In genomic region chrX:49838374-49838773, GRCh38 we compare ENCODE assay signal across 9 cellular contexts. TPM values are rescaled to one million over a fixed set of nuclear protein-coding genes. Genes with fewer than 3 reads are reported as not detected.
DNase-seq lines count a peak whose midpoint lies in the region; ATAC-seq and TF ChIP-seq lines count a peak whose summit lies in the region.
"Had no signal": no experiment of that assay in that cellular context is flagged by ENCODE, and none has a peak within 500 bp of the region (broad histone marks: within the 10 kb centered on the region; RNA-seq: fewer than 3 reads in every experiment).

No MANE protein-coding gene starts in this region.

- H3K4me3 ChIP-seq in SK-N-SH (ENCODE audit: low read depth in 2 of 2, low read length in 1 of 2) (no peak overlapping the region), tibial nerve (no peak overlapping the region)

- peak; percentile 59 for DNase-seq in ELF-1 (ENCODE audit: low read depth, low spot score)
- DNase-seq in SK-N-SH: peak; percentile 52
- peak; percentile 23 for DNase-seq in glutamatergic neuron
- DNase-seq in tibial nerve (ENCODE audit: low spot score in 2 of 2): peak in 1 of 2 donors; percentile 25
- no peak for DNase-seq in ecto neural progenitor cell (ENCODE audit: low spot score)

- no peaks in the 10 kb centered on the region; a peak in 1 of 4 replicates for H3K4me1 ChIP-seq in SK-N-SH (ENCODE audit: control insufficient read depth in 1 of 2, insufficient read depth in 2 of 2, low read depth in 1 of 2, low read length in 1 of 2)
- no peaks in the 10 kb centered on the region for H3K4me1 ChIP-seq in tibial nerve

- TF ChIP-seq RAD21 in SK-N-SH (IDR thresholded peaks at IDR 0.05; ENCODE audit: low read length): peak; percentile 69

- POLR2A ChIA-PET in SK-N-SH (lab: Yijun Ruan, JAX): no interaction called here

- H3K9me3 Mint-ChIP-seq in glutamatergic neuron (ENCODE audit: unreplicated experiment): no peaks in the 10 kb centered on the region
- H3K9me3 Mint-ChIP-seq: central memory CD8-positive, alpha-beta T cell had no signal

- peak; percentile 68 for TF ChIP-seq CTCF in 22Rv1 (IDR thresholded peaks at IDR 0.05)
- peak; percentile 76 for TF ChIP-seq CTCF in SK-N-SH (IDR thresholded peaks at IDR 0.05)
- peak; percentile 55 for TF ChIP-seq CTCF in glutamatergic neuron (IDR thresholded peaks at IDR 0.05; ENCODE audit: partially characterized antibody, unreplicated experiment)
- TF ChIP-seq CTCF in tibial nerve (IDR thresholded peaks at IDR 0.05): peak in 4 of 5 experiments; percentile 40 to 53 (median 48)

- no peaks in the 10 kb centered on the region for H3K4me1 Mint-ChIP-seq in glutamatergic neuron (ENCODE audit: low read depth, unreplicated experiment)
- H3K4me1 Mint-ChIP-seq: central memory CD8-positive, alpha-beta T cell had no signal

- TF ChIP-seq POLR2A in tibial nerve (IDR thresholded peaks at IDR 0.05): no peak

- H4K20me1 ChIP-seq in SK-N-SH (ENCODE audit: insufficient read depth): no peaks in the 10 kb centered on the region

- H3K27ac ChIP-seq in 22Rv1: no peak overlapping the region
- H3K27ac ChIP-seq in SK-N-SH (ENCODE audit: low read depth in 2 of 2, low read length in 1 of 2): no peak overlapping the region
- H3K27ac ChIP-seq in tibial nerve: no peak overlapping the region

- H3K36me3 Mint-ChIP-seq in glutamatergic neuron (ENCODE audit: unreplicated experiment): no peaks in the 10 kb centered on the region

- no peak overlapping the region for H2AFZ ChIP-seq in SK-N-SH (ENCODE audit: low read depth)

- H3K9me3 ChIP-seq in SK-N-SH: no peaks in the 10 kb centered on the region
- no peaks in the 10 kb centered on the region for H3K9me3 ChIP-seq in tibial nerve

- no peaks in the 10 kb centered on the region for H3K79me2 ChIP-seq in SK-N-SH (ENCODE audit: insufficient read depth)

- H3F3A ChIP-seq in SK-N-SH (replicated peaks; ENCODE audit: insufficient read depth): no peaks in the 10 kb centered on the region

- no peak for TF ChIP-seq EP300 in SK-N-SH (IDR thresholded peaks at IDR 0.05; ENCODE audit: borderline replicate concordance in 1 of 2, low read depth in 1 of 2, low read length in 1 of 2)
- TF ChIP-seq EP300 in tibial nerve (IDR thresholded peaks at IDR 0.05): no peak

- no peak overlapping the region for H3K27ac Mint-ChIP-seq in glutamatergic neuron (ENCODE audit: unreplicated experiment)

- peaks cover 2% of the 10 kb centered on the region for H3K27me3 Mint-ChIP-seq in glutamatergic neuron (ENCODE audit: unreplicated experiment)
- H3K27me3 Mint-ChIP-seq: central memory CD8-positive, alpha-beta T cell had no signal

- no peaks in the 10 kb centered on the region for H3K9me2 ChIP-seq in SK-N-SH

- no peak overlapping the region for H3K9ac ChIP-seq in SK-N-SH

- H3K4me2 ChIP-seq in SK-N-SH: no peak overlapping the region

- H3K4me3 Mint-ChIP-seq in glutamatergic neuron (ENCODE audit: unreplicated experiment): no peak overlapping the region
- H3K4me3 Mint-ChIP-seq: central memory CD8-positive, alpha-beta T cell had no signal

- H3K27me3 ChIP-seq in SK-N-SH (ENCODE audit: insufficient read depth) (no peaks in the 10 kb centered on the region; the same call in 1 of the 2 replicates), tibial nerve (peaks cover 0 to 11% of the 10 kb centered on the region in 2 donors)

- WGBS in SK-N-SH (ENCODE audit: low lambda C conversion rate): 4% methylated on average over 8 of the region's 8 CpGs
- WGBS in tibial nerve, 2 donors: 13 to 18% methylated on average over 8 of the region's 8 CpGs

- CTCF ChIA-PET in SK-N-SH (lab: Yijun Ruan, JAX): interaction anchor here (0.6 to 3.1 kb wide), 21 partner anchors 10 to 955 kb away, joined by 3 to 18 read pairs (median 4); partner anchors contain the start of genes PAGE4 and USP27X

- H3K36me3 ChIP-seq in SK-N-SH (replicated peaks in 1 of 2; ENCODE audit: control insufficient read depth in 1 of 2, insufficient read depth in 2 of 2, low read length in 1 of 2): no peaks in the 10 kb centered on the region
- no peaks in the 10 kb centered on the region for H3K36me3 ChIP-seq in tibial nerve

- ATAC-seq in HG03378 (IDR thresholded peaks at IDR 0.05; ENCODE audit: unreplicated experiment) (peak; percentile 58), HG02763 (IDR thresholded peaks at IDR 0.05; ENCODE audit: unreplicated experiment) (no peak)

TF ChIP-seq in SK-N-SH, 30 proteins besides CTCF, POLR2A, EP300 and RAD21:
- TF ChIP-seq FOSL2 (IDR thresholded peaks at IDR 0.05; ENCODE audit: borderline replicate concordance, low read depth) (no peak), NRF1 (IDR thresholded peaks at IDR 0.05; ENCODE audit: low read depth, low read length) (no peak), MXI1 (IDR thresholded peaks at IDR 0.05; ENCODE audit: low read depth, low read length) (no peak), GATA2 (CRISPR knock-in tag; IDR thresholded peaks at IDR 0.05) (no peak), ELF1 (IDR thresholded peaks at IDR 0.05) (no peak), SMC3 (IDR thresholded peaks at IDR 0.05; ENCODE audit: low read depth, low read length) (peak; percentile 44), RXRA (IDR thresholded peaks at IDR 0.05; ENCODE audit: borderline replicate concordance, low read depth) (no peak), ZBTB33 (IDR thresholded peaks at IDR 0.05; ENCODE audit: borderline replicate concordance, low read depth) (no peak), SIN3A (IDR thresholded peaks at IDR 0.05; ENCODE audit: borderline replicate concordance, low read depth, low read length) (no peak)

RNA-seq across cellular contexts. Expression of gene PAGE4, which starts 9.3 kb away (rescaled TPM):
- polyA plus RNA-seq in SK-N-SH (2012; rRNA removed): not detected in 2 replicates
- polyA plus RNA-seq in SK-N-SH (2012; cell fraction: cytosol; rRNA removed): not detected in 2 replicates
- not detected in 2 replicates for polyA plus RNA-seq in SK-N-SH (2012; cell fraction: nucleus; rRNA removed)
- total RNA-seq in glutamatergic neuron (ENCODE audit: unreplicated experiment): not detected
- total RNA-seq in tibial nerve: not detected

RNA-seq across cellular contexts. Expression of gene USP27X, which starts 40.9 kb away (rescaled TPM):
- polyA plus RNA-seq in SK-N-SH (2012; rRNA removed): 1.9 and 2.9 TPM in 2 replicates
- polyA plus RNA-seq in SK-N-SH (2012; cell fraction: cytosol; rRNA removed): 2.3 and 2.5 TPM in 2 replicates
- polyA plus RNA-seq in SK-N-SH (2012; cell fraction: nucleus; rRNA removed): 0.67 and 0.93 TPM in 2 replicates
- 4.2 TPM for total RNA-seq in glutamatergic neuron (ENCODE audit: unreplicated experiment)
- total RNA-seq in tibial nerve: 1 to 10 TPM; 1.3 to 3.6 (median 2.7) TPM
